ENCODE assay signal across 8 cellular contexts in genomic region chr5:160438316-160439204, GRCh38. TPM values are rescaled to one million over a fixed set of nuclear protein-coding genes. Genes with fewer than 3 reads are reported as not detected.
DNase-seq lines count a peak whose midpoint lies in the region; ATAC-seq and TF ChIP-seq lines count a peak whose summit lies in the region.

No MANE protein-coding gene starts in this region.

- H3K27me3 ChIP-seq in DND-41 (ENCODE audit: insufficient read depth, low read length, poor library complexity) = no peaks in the 10 kb centered on the region
- no peaks in the 10 kb centered on the region for H3K27me3 ChIP-seq in neutrophil
- H3K27me3 ChIP-seq in thymus (ENCODE audit: control insufficient read depth, insufficient read depth) = no peaks in the 10 kb centered on the region

- no peaks in the 10 kb centered on the region for H4K20me1 ChIP-seq in DND-41 (ENCODE audit: insufficient read depth, low read length)

- TF ChIP-seq CTCF in DND-41 (IDR thresholded peaks at IDR 0.05; ENCODE audit: borderline replicate concordance, extremely low read depth, low read length, poor library complexity, severe bottlenecking) (peak; percentile 95), neutrophil (IDR thresholded peaks at IDR 0.05) (peak; percentile 59)

- H3K4me1 ChIP-seq in DND-41 (ENCODE audit: insufficient read depth, low read length) (peaks cover 47% of the 10 kb centered on the region), neutrophil (ENCODE audit: control insufficient read depth in 1 of 2, insufficient read depth in 1 of 2, low read depth in 1 of 2, low read length in 1 of 2) (peaks cover 12 to 16% of the 10 kb centered on the region in 2 experiments), thymus (ENCODE audit: control insufficient read depth, insufficient read depth, low read length) (no peaks in the 10 kb centered on the region)

- H3K9me3 ChIP-seq in DND-41 (ENCODE audit: insufficient read depth, low read length, severe bottlenecking) (no peaks in the 10 kb centered on the region), neutrophil (no peaks in the 10 kb centered on the region), thymus (ENCODE audit: control insufficient read depth) (no peaks in the 10 kb centered on the region)

- peak; percentile 70 for DNase-seq in DND-41
- DNase-seq in Jurkat, Clone E6-1 (ENCODE audit: low read depth, low spot score) = peak; percentile 64
- DNase-seq in RPMI7951 (ENCODE audit: low read depth) = peak; percentile 68
- peak; percentile 82 for DNase-seq in activated effector memory CD4-positive, alpha-beta T cell treated with anti-CD3 and anti-CD28 coated beads, Interleukin-2, amount 50 U/mL, for 16 hours
- peak; percentile 80 for DNase-seq in foreskin melanocyte

- H2AFZ ChIP-seq in DND-41 (ENCODE audit: low read depth, low read length) = peak overlapping the region; percentile 92

- no peaks in the 10 kb centered on the region for H3K79me2 ChIP-seq in DND-41 (ENCODE audit: insufficient read depth, low read length)

- peak overlapping the region; percentile 90 for H3K4me2 ChIP-seq in DND-41 (ENCODE audit: insufficient read depth, low read length)

- peak; percentile 70 for ATAC-seq in DND-41 (ENCODE audit: insufficient read depth, low read depth)
- ATAC-seq in GM21717 (IDR thresholded peaks at IDR 0.05; ENCODE audit: unreplicated experiment) = peak; percentile 30

- 3% methylated on average over 18 of the region's 18 CpGs for WGBS in thymus

- H3K36me3 ChIP-seq in DND-41 (ENCODE audit: insufficient read depth, low read length) (no peaks in the 10 kb centered on the region), neutrophil (no peaks in the 10 kb centered on the region), thymus (ENCODE audit: control insufficient read depth, insufficient read depth) (no peaks in the 10 kb centered on the region)

- H3K4me3 ChIP-seq in DND-41 (ENCODE audit: low read depth in 1 of 2, low read length in 2 of 2) (peak overlapping the region; percentile 14 to 61; a peak in 3 of 4 replicates), neutrophil (ENCODE audit: low read depth in 1 of 2, low read length in 1 of 2) (peak overlapping the region; percentile 65), thymus (ENCODE audit: low read length) (peak overlapping the region; percentile 53)
- peak overlapping the region; percentile 36 for H3K4me3 ChIP-seq in Jurkat, Clone E6-1 (ENCODE audit: low read length)

- peak overlapping the region; percentile 51 for H3K9ac ChIP-seq in DND-41 (ENCODE audit: low read depth, low read length)

- peak overlapping the region; percentile 73 for H3K27ac ChIP-seq in DND-41 (ENCODE audit: low read length)
- H3K27ac ChIP-seq in neutrophil = peak overlapping the region; percentile 62
- H3K27ac ChIP-seq in thymus (ENCODE audit: low read depth) = peak overlapping the region; percentile 77

RNA-seq across cellular contexts. Expression of gene PTTG1, which starts 16.9 kb away (rescaled TPM):
- 390 TPM for polyA plus RNA-seq in Jurkat, Clone E6-1 (2012; ENCODE audit: insufficient read depth, insufficient read length)
- 1,242 and 1,282 TPM in 2 replicates for total RNA-seq in RPMI7951 (2014; rRNA removed; shearing (Covaris generic))
- 72.9 TPM for polyA plus RNA-seq in thymus

RNA-seq across cellular contexts. Expression of gene SLU7, which starts 19.7 kb away (rescaled TPM):
- 80.3 TPM for polyA plus RNA-seq in Jurkat, Clone E6-1 (2012; ENCODE audit: insufficient read depth, insufficient read length)
- total RNA-seq in RPMI7951 (2014; rRNA removed; shearing (Covaris generic)) = 62.0 and 73.9 TPM in 2 replicates
- 45.3 TPM for polyA plus RNA-seq in thymus

RNA-seq across cellular contexts. Expression of gene FAM200C, which starts 38.7 kb away (rescaled TPM):
- polyA plus RNA-seq in Jurkat, Clone E6-1 (2012; ENCODE audit: insufficient read depth, insufficient read length) = 1.9 TPM
- 7.4 and 8.3 TPM in 2 replicates for total RNA-seq in RPMI7951 (2014; rRNA removed; shearing (Covaris generic))
- polyA plus RNA-seq in thymus = 5.5 TPM

Comparison
In these comparisons a context has a peak if more than half of its experiments do, and no peak if none do; other contexts are left out.
1. Peak in every context shown above with its lines: DNase-seq, ATAC-seq, H3K4me3 ChIP-seq and H3K27ac ChIP-seq.